In genomic region chr2:31136732-31137131, GRCh38 we compare ENCODE assay signal across 11 cellular contexts. TPM values are rescaled to one million over a fixed set of nuclear protein-coding genes. Genes with fewer than 3 reads are reported as not detected.
DNase-seq lines count a peak whose midpoint lies in the region; ATAC-seq and TF ChIP-seq lines count a peak whose summit lies in the region.
"Had no signal": no experiment of that assay in that cellular context is flagged by ENCODE, and none has a peak within 500 bp of the region (broad histone marks: within the 10 kb centered on the region; RNA-seq: fewer than 3 reads in every experiment).

No MANE protein-coding gene starts in this region.

- peak overlapping the region; percentile 57 for H3K4me3 ChIP-seq in NT2/D1 (ENCODE audit: insufficient read length, low read depth)
- H3K4me3 ChIP-seq in esophagus (ENCODE audit: low read depth in 1 of 2, low read length in 2 of 2): peak overlapping the region; percentile 65 to 71
- H3K4me3 ChIP-seq in uterus: no peak overlapping the region

- no peak overlapping the region for H3K27ac ChIP-seq in esophagus (ENCODE audit: low read depth in 2 of 2, low read length in 1 of 2)
- H3K27ac ChIP-seq in uterus: no peak overlapping the region

- H3K36me3 Mint-ChIP-seq in T-helper 1 cell treated with Interleukin-12 subunit alpha and Interleukin-12 subunit beta and Interleukin-4 antibody, amounts not matched to agents 30 μg/mL and 1 μg/mL, for 36 hours (ENCODE audit: low read depth): no peaks in the 10 kb centered on the region
- no peaks in the 10 kb centered on the region for H3K36me3 Mint-ChIP-seq in progenitor cell of endocrine pancreas (ENCODE audit: insufficient read depth)

- peak overlapping the region; percentile 53 for H3K4me3 Mint-ChIP-seq in T-helper 1 cell treated with Interleukin-12 subunit alpha and Interleukin-12 subunit beta and Interleukin-4 antibody, amounts not matched to agents 30 μg/mL and 1 μg/mL, for 36 hours
- peak overlapping the region; percentile 61 for H3K4me3 Mint-ChIP-seq in progenitor cell of endocrine pancreas (ENCODE audit: low read depth)

- no peak overlapping the region for H3K27ac Mint-ChIP-seq in T-helper 1 cell treated with Interleukin-12 subunit alpha and Interleukin-12 subunit beta and Interleukin-4 antibody, amounts not matched to agents 30 μg/mL and 1 μg/mL, for 36 hours
- H3K27ac Mint-ChIP-seq in progenitor cell of endocrine pancreas: peak overlapping the region; percentile 78

- no peak for TF ChIP-seq CTCF in progenitor cell of endocrine pancreas (IDR thresholded peaks at IDR 0.05; ENCODE audit: unreplicated experiment)
- TF ChIP-seq CTCF in uterus (IDR thresholded peaks at IDR 0.05): no peak

- peaks cover 52% of the 10 kb centered on the region for H3K27me3 Mint-ChIP-seq in T-helper 1 cell treated with Interleukin-12 subunit alpha and Interleukin-12 subunit beta and Interleukin-4 antibody, amounts not matched to agents 30 μg/mL and 1 μg/mL, for 36 hours (ENCODE audit: low read depth)
- peaks cover 77% of the 10 kb centered on the region for H3K27me3 Mint-ChIP-seq in progenitor cell of endocrine pancreas

- DNase-seq in T-helper 1 cell: no peak
- no peak for DNase-seq in NT2/D1 (ENCODE audit: low read depth, low spot score)
- no peak for DNase-seq in progenitor cell of endocrine pancreas (ENCODE audit: low spot score, unreplicated experiment)
- no peak for DNase-seq in MV-4-11 (lab: John Stamatoyannopoulos, UW)
- no peak for DNase-seq in uterus
- DNase-seq: NCI-H1436 had no signal

- H3K4me1 ChIP-seq in NT2/D1 (ENCODE audit: insufficient read depth, insufficient read length): peaks cover 8% of the 10 kb centered on the region
- peaks cover 0 to 2% of the 10 kb centered on the region in 2 donors for H3K4me1 ChIP-seq in esophagus (ENCODE audit: control insufficient read depth in 2 of 2, insufficient read depth in 2 of 2, low read length in 1 of 2)
- peaks cover 0 to 7% of the 10 kb centered on the region in 2 donors for H3K4me1 ChIP-seq in uterus

- no peaks in the 10 kb centered on the region for H3K9me3 Mint-ChIP-seq in T-helper 1 cell treated with Interleukin-12 subunit alpha and Interleukin-12 subunit beta and Interleukin-4 antibody, amounts not matched to agents 30 μg/mL and 1 μg/mL, for 36 hours
- no peaks in the 10 kb centered on the region for H3K9me3 Mint-ChIP-seq in progenitor cell of endocrine pancreas (ENCODE audit: low read depth)

- peaks cover 5% of the 10 kb centered on the region for H3K4me1 Mint-ChIP-seq in T-helper 1 cell treated with Interleukin-12 subunit alpha and Interleukin-12 subunit beta and Interleukin-4 antibody, amounts not matched to agents 30 μg/mL and 1 μg/mL, for 36 hours (ENCODE audit: low read depth)
- peaks cover 2% of the 10 kb centered on the region for H3K4me1 Mint-ChIP-seq in progenitor cell of endocrine pancreas (ENCODE audit: low read depth)

- H3K27me3 ChIP-seq in NT2/D1 (ENCODE audit: insufficient read depth, insufficient read length): peaks cover 39% of the 10 kb centered on the region
- no peaks in the 10 kb centered on the region for H3K27me3 ChIP-seq in esophagus (ENCODE audit: control insufficient read depth in 1 of 2, insufficient read depth in 2 of 2, low read length in 2 of 2)
- H3K27me3 ChIP-seq in uterus: no peaks in the 10 kb centered on the region
- H3K27me3 ChIP-seq: Peyer's patch had no signal

- H3K9me3 ChIP-seq in NT2/D1 (ENCODE audit: insufficient read depth, low read length): peaks cover 14% of the 10 kb centered on the region; the same call in 1 of the 2 replicates
- H3K9me3 ChIP-seq in esophagus (ENCODE audit: control insufficient read depth in 2 of 2, insufficient read depth in 1 of 2, low read depth in 1 of 2, low read length in 1 of 2): no peaks in the 10 kb centered on the region
- no peaks in the 10 kb centered on the region for H3K9me3 ChIP-seq in uterus
- H3K9me3 ChIP-seq: Peyer's patch had no signal

- intact Hi-C loops in uterus (cut with DNase I; ENCODE audit: low total_unique reads): no loop called here

- H3K36me3 ChIP-seq in NT2/D1 (ENCODE audit: insufficient read depth, insufficient read length, low read length): no peaks in the 10 kb centered on the region
- H3K36me3 ChIP-seq in esophagus (ENCODE audit: control insufficient read depth in 2 of 2, insufficient read depth in 2 of 2, low read length in 1 of 2): no peaks in the 10 kb centered on the region
- H3K36me3 ChIP-seq in uterus: no peaks in the 10 kb centered on the region
- H3K36me3 ChIP-seq: Peyer's patch had no signal

- no peak overlapping the region for H3K9ac ChIP-seq in NT2/D1 (ENCODE audit: insufficient read length, low read depth)

- no peak for ATAC-seq in GM18873 (IDR thresholded peaks at IDR 0.05; ENCODE audit: low FRiP score, unreplicated experiment)

- TF ChIP-seq POLR2A in uterus (IDR thresholded peaks at IDR 0.05): no peak

- 34 to 36% methylated on average over 10 of the region's 10 CpGs for WGBS in esophagus, 2 donors

RNA-seq across cellular contexts. Expression of gene GALNT14, which starts 1.5 kb away (rescaled TPM):
- polyA plus RNA-seq in esophagus: 10 to 100 TPM; 17.2 to 23.5 TPM
- total RNA-seq in progenitor cell of endocrine pancreas: 0.91 and 1.2 TPM in 2 replicates
- 1 to 10 TPM in 1 of 4 donors, under 1 TPM in 1, not detected in 2; 0.58 to 4.0 TPM for total RNA-seq in uterus
- total RNA-seq: pulmonary artery endothelial cell had no signal

Comparison
In these comparisons a context has a peak if more than half of its experiments do, and no peak if none do; other contexts are left out.
1. H3K4me3 ChIP-seq: peak in NT2/D1 (single experiment) and esophagus (2 of 2); none in uterus (0 of 2).